8 cellular contexts compared by ENCODE assay signal in the genomic region with DNA sequence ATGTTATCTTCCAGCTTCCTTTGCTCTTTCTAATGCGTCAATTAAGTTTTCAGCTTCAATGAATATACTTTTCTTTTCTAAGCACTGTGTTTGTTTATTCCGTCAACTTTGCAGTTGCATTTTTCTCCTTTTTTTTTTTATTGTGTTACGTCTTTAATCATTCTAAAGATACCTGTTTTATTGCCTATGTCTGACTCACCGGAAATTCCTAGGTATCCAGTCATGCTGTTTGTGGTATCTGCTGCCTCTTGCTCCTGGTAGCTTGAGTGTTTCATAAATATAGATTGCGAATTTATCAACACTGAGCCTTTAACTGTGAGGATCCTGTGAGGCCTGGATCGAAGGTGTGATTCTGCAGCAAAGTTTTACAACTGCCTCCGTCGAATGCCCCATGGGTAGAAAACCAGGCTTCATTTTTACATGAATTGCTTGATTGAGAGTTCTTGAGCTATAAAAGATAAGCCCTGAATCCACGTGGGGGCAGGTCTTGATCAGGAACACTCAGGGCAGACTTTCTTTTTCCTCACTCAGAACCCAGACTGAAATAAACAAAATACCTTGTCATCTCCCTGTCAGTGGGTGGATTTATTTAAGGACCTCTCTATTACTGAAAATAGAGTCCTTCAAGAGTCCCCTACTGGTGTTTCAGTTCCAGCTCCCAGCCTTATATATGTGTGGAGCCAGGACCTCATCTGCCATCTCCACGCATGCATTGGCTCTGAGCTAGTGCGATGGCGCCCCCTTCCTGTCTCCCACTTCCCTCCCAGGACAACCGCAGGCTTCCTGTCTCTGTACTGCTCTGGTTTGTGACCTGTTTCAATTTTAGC.
A peak's percentile ranks its signal among the peaks of the same experiment; 100 is the strongest.
DNase-seq lines count a peak whose midpoint lies in the region; ATAC-seq, FAIRE-seq and TF ChIP-seq lines count a peak whose summit lies in the region.

No MANE protein-coding gene starts in this region.

- H3K4me2 ChIP-seq in GM12878 (ENCODE audit: control insufficient read depth, insufficient read depth) = no peak overlapping the region
- no peak overlapping the region for H3K4me2 ChIP-seq in HepG2 (ENCODE audit: low read depth, low read length)

- POLR2A ChIA-PET in GM12878 (lab: Charles Lee) = no interaction called here
- POLR2A ChIA-PET in HepG2 (lab: Yijun Ruan, JAX) = no interaction called here

- CTCF ChIA-PET in GM12878 (lab: Yijun Ruan, JAX) = interaction anchor here (0.5 to 5.6 kb wide), 14 partner anchors 10 to 272 kb away, joined by 3 to 53 read pairs (median 3); a partner anchor contains a TSS
- CTCF ChIA-PET in HepG2 (lab: Yijun Ruan, JAX; ENCODE audit: low intra/inter-chr PET ratio, low total read pairs) = no interaction called here

- H3K4me1 ChIP-seq in GM12878 (ENCODE audit: control insufficient read depth, insufficient read depth, low read length) = peaks cover 16% of the 10 kb centered on the region
- peaks cover 15% of the 10 kb centered on the region for H3K4me1 ChIP-seq in HepG2 (ENCODE audit: insufficient read depth, low read length)

- SMC1A ChIA-PET in GM12878 (lab: Charles Lee; ENCODE audit: uncharacterized antibody, unreplicated experiment) = interaction anchor here (0.6 to 1.7 kb wide), 7 partner anchors 9 to 242 kb away, joined by 3 to 8 read pairs (median 4); no protein-coding TSS in a partner anchor

- TF ChIP-seq POLR2A in GM12878 (IDR thresholded peaks at IDR 0.05; ENCODE audit: low read depth, low read length) (no peak), HepG2 (IDR thresholded peaks at IDR 0.05; ENCODE audit: insufficient read depth in 1 of 2, low read depth in 2 of 2, low read length in 2 of 2) (no peak)

- H3K9me3 ChIP-seq in GM12878 (replicated peaks; ENCODE audit: control insufficient read depth, insufficient read depth, low read length) (no peaks in the 10 kb centered on the region), HepG2 (ENCODE audit: low read length) (no peaks in the 10 kb centered on the region)

- no peaks in the 10 kb centered on the region for H3K79me2 ChIP-seq in GM12878 (ENCODE audit: control insufficient read depth, insufficient read depth, low read length)
- no peaks in the 10 kb centered on the region for H3K79me2 ChIP-seq in HepG2 (ENCODE audit: insufficient read depth, low read length)

- TF ChIP-seq RAD21 in GM12878 (IDR thresholded peaks at IDR 0.05; ENCODE audit: insufficient read depth, low read depth, low read length) (no peak), HepG2 (CRISPR knock-in tag; IDR thresholded peaks at IDR 0.05) (no peak)

- 45% methylated on average over 13 of the region's 13 CpGs for WGBS in GM12878 (ENCODE audit: insufficient coverage, insufficient replicate concordance, low lambda C conversion rate, missing lambda C conversion rate)
- 64% methylated on average over 13 of the region's 13 CpGs for WGBS in HepG2 (ENCODE audit: low lambda C conversion rate)

- H2AFZ ChIP-seq in GM12878 (ENCODE audit: control insufficient read depth, low read depth, low read length) (no peak overlapping the region), HepG2 (ENCODE audit: low read length) (no peak overlapping the region)

- H3K36me3 ChIP-seq in GM12878 (ENCODE audit: control insufficient read depth in 2 of 2, insufficient read depth in 2 of 2, low read length in 1 of 2) (no peaks in the 10 kb centered on the region), HepG2 (replicated peaks in 1 of 2; ENCODE audit: control insufficient read depth in 1 of 2, insufficient read depth in 2 of 2, low read length in 2 of 2) (no peaks in the 10 kb centered on the region)

- no peaks in the 10 kb centered on the region for H4K20me1 ChIP-seq in GM12878 (ENCODE audit: control insufficient read depth, insufficient read depth)
- no peaks in the 10 kb centered on the region for H4K20me1 ChIP-seq in HepG2 (ENCODE audit: insufficient read depth, low read length)

- intact Hi-C loops in GM12878 (cut with micrococcal nuclease; ENCODE audit: unreplicated experiment) (no loop called here), HepG2 (cut with micrococcal nuclease; ENCODE audit: unreplicated experiment) (no loop called here)

- no peak overlapping the region for H3K9ac ChIP-seq in GM12878 (ENCODE audit: control insufficient read depth, insufficient read depth, low read length)
- H3K9ac ChIP-seq in HepG2 (ENCODE audit: insufficient read depth, low read depth, low read length) = no peak overlapping the region

- FAIRE-seq in D721Med (lab: Jason Lieb, UNC) (no peak), GM12878 (lab: Jason Lieb, UNC) (no peak), HepG2 (lab: Jason Lieb, UNC) (no peak)

- RAD21 ChIA-PET in GM12878 (lab: Charles Lee; ENCODE audit: unreplicated experiment) = interaction anchor here (1.0 to 1.7 kb wide), 3 partner anchors 9 to 221 kb away, joined by 4 to 7 read pairs (median 5); no protein-coding TSS in a partner anchor

- in situ Hi-C loops in GM12878 (cut with MboI) = loop anchor here (5.0 kb wide), 1 partner anchor 242 kb away; no protein-coding TSS in a partner anchor
- in situ Hi-C loops in HepG2 (cut with HindIII; ENCODE audit: extremely low pct_ligation_motif_present, low pct_unique_long_range_greater_than_20kb) = loop anchor here (5.0 kb wide), 1 partner anchor 223 kb away; no protein-coding TSS in a partner anchor

- peak; percentile 63 for ATAC-seq in GM21528 (IDR thresholded peaks at IDR 0.05; ENCODE audit: low FRiP score, unreplicated experiment)
- ATAC-seq in GM12878 = peak; percentile 83
- ATAC-seq in HepG2 = peak; percentile 95
- ATAC-seq in HG02610 (IDR thresholded peaks at IDR 0.05; ENCODE audit: unreplicated experiment) = no peak

- H3K27me3 ChIP-seq in GM12878 (replicated peaks in 1 of 2; ENCODE audit: control insufficient read depth in 2 of 2, insufficient read depth in 2 of 2, low read length in 1 of 2) = no peaks in the 10 kb centered on the region
- no peaks in the 10 kb centered on the region for H3K27me3 ChIP-seq in HepG2 (ENCODE audit: control insufficient read depth in 1 of 2, insufficient read depth in 2 of 2, low read length in 2 of 2)

- no peak overlapping the region for H3K27ac ChIP-seq in GM12878 (ENCODE audit: control insufficient read depth, insufficient read depth)
- no peak overlapping the region for H3K27ac ChIP-seq in HepG2 (ENCODE audit: extremely low read length, insufficient read depth, low read length)

- TF ChIP-seq EP300 in GM12878 (IDR thresholded peaks at IDR 0.05; ENCODE audit: borderline replicate concordance in 1 of 2, control insufficient read depth in 1 of 2, low read depth in 2 of 2, low read length in 2 of 2) = no peak
- TF ChIP-seq EP300 in HepG2 (IDR thresholded peaks at IDR 0.05; ENCODE audit: low read depth in 2 of 2, low read length in 2 of 2) = no peak
- no peak for TF ChIP-seq EP300 in HepG2 (CRISPR knock-in tag; IDR thresholded peaks at IDR 0.05; ENCODE audit: borderline replicate concordance)

- DNase-seq in D721Med (ENCODE audit: insufficient read length, low spot score) (no peak), NCI-H526 treated with DMSO at 0.1 percent for 48 hours (lab: John Stamatoyannopoulos, UW) (peak; percentile 40), GM12878 (ENCODE audit: low read depth, low spot score) (peak; percentile 26), HepG2 (ENCODE audit: low spot score) (peak; percentile 31), retina (no peak), GM19238 (ENCODE audit: insufficient read length, low spot score) (no peak)

- BruUV-seq in GM12878 (replicated peaks; lab: Mats Ljungman, UMichigan) (no TSS peak), HepG2 (replicated peaks; lab: Mats Ljungman, UMichigan) (no TSS peak)

- TF ChIP-seq CTCF in D721Med (IDR thresholded peaks at IDR 0.05; ENCODE audit: insufficient read depth, missing control alignments) (peak; percentile 35), GM12878 (IDR thresholded peaks at IDR 0.05 in 2 of 3, conservative IDR thresholded peaks at IDR 0.05 in 1 of 3; ENCODE audit: control insufficient read depth in 2 of 3, extremely low read depth in 1 of 3, insufficient read depth in 1 of 3, low read depth in 3 of 3, low read length in 3 of 3) (peak; percentile 31 to 38 (median 32); a peak in 3 of 6 replicates), HepG2 (CRISPR knock-in tag; IDR thresholded peaks at IDR 0.05) (peak; percentile 68)

- H3K4me3 ChIP-seq in GM12878 = no peak overlapping the region
- H3K4me3 ChIP-seq in HepG2 (replicated peaks in 1 of 3; ENCODE audit: insufficient read depth in 1 of 3, low read depth in 2 of 3, low read length in 3 of 3) = no peak overlapping the region

TF ChIP-seq in GM12878, 131 proteins besides CTCF, POLR2A, EP300 and RAD21 (continues in another document):
- TF ChIP-seq, protein P1, sequence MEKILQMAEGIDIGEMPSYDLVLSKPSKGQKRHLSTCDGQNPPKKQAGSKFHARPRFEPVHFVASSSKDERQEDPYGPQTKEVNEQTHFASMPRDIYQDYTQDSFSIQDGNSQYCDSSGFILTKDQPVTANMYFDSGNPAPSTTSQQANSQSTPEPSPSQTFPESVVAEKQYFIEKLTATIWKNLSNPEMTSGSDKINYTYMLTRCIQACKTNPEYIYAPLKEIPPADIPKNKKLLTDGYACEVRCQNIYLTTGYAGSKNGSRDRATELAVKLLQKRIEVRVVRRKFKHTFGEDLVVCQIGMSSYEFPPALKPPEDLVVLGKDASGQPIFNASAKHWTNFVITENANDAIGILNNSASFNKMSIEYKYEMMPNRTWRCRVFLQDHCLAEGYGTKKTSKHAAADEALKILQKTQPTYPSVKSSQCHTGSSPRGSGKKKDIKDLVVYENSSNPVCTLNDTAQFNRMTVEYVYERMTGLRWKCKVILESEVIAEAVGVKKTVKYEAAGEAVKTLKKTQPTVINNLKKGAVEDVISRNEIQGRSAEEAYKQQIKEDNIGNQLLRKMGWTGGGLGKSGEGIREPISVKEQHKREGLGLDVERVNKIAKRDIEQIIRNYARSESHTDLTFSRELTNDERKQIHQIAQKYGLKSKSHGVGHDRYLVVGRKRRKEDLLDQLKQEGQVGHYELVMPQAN (conservative IDR thresholded peaks at IDR 0.05) = no peak

TF ChIP-seq in HepG2, 621 proteins besides CTCF, POLR2A, EP300 and RAD21 (continues in another document):
- TF ChIP-seq HNRNPLL (IDR thresholded peaks at IDR 0.05; ENCODE audit: low read depth, low read length, poor library complexity, severe bottlenecking) = no peak
- TF ChIP-seq JUNB (CRISPR knock-in tag; IDR thresholded peaks at IDR 0.05; ENCODE audit: borderline replicate concordance) = no peak
- TF ChIP-seq, protein P2, sequence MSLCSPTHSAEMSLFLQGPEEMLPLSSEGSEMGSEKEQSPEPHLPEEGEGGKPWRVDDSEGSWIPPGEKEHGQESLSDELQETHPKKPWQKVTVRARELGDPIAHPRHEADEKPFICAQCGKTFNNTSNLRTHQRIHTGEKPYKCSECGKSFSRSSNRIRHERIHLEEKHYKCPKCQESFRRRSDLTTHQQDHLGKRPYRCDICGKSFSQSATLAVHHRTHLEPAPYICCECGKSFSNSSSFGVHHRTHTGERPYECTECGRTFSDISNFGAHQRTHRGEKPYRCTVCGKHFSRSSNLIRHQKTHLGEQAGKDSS (CRISPR knock-in tag; IDR thresholded peaks at IDR 0.05; ENCODE audit: borderline replicate concordance, low read depth) = no peak
- 0 out of 2 replicates have a peak, but pooled peaks have one; percentile 13 for TF ChIP-seq ZNF331 (CRISPR knock-in tag; IDR thresholded peaks at IDR 0.05)
- peak; percentile 25 for TF ChIP-seq XRCC5 (optimal IDR thresholded peaks at IDR 0.05; ENCODE audit: low read length)
- TF ChIP-seq STAG1 (CRISPR knock-in tag; IDR thresholded peaks at IDR 0.05) = peak; percentile 54

Comparison
In these comparisons a context has a peak if more than half of its experiments do, and no peak if none do; other contexts are left out.
1. DNase-seq: peak in NCI-H526 treated with DMSO at 0.1 percent for 48 hours (single experiment), GM12878 (single experiment) and HepG2 (single experiment); none in D721Med (single experiment), retina (single experiment) and GM19238 (single experiment).
2. Peak in every context shown above with its lines, with median percentiles within 50 percentile points of each other: CTCF ChIP-seq.